Comparison of ENCODE assay signal across 29 cellular contexts in the genomic region with DNA sequence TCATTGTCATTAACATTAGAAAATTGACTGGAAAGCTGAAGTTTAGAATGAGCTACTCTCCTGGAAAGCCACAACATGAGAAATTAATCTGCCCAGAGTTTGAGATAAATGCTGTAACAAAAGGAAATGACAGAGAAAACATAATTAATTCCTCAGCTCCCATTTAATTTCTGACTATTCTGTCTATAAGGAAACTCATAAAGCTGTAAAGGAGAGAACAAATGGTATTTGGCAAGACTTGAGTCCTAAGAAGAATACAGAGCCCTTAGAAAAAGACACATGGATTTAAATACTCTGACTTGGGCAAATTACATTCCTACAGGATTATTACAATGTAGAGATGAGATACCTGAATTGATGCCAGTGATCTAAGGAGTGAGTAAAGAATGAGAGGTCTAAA.
"Had no signal": no experiment of that assay in that cellular context is flagged by ENCODE, and none has a peak within 500 bp of the region (broad histone marks: within the 10 kb centered on the region; RNA-seq: fewer than 3 reads in every experiment).

No MANE protein-coding gene starts in this region.

- H3K27me3 Mint-ChIP-seq: stimulated activated memory B cell treated with anti-CD40 and anti-IgM and Interleukin-4, amounts not matched to agents 10 μg/mL and 1 μg/mL and 100 μg/mL, for 72 hours; stimulated activated naive B cell treated with anti-CD40 and anti-IgM and Interleukin-4, amounts not matched to agents 10 μg/mL and 1 μg/mL and 100 μg/mL, for 72 hours; stimulated activated naive CD8-positive, alpha-beta T cell treated with anti-CD3 and anti-CD28 coated beads, Interleukin-15, amount 100 ng/mL, for 72 hours; stimulated activated naive CD8-positive, alpha-beta T cell treated with anti-CD3 and anti-CD28 coated beads, Interleukin-15, Interleukin-2, amounts not matched to agents 100 ng/mL and 50 ng/mL, for 24 hours; type B pancreatic cell had no signal

- H3K27me3 ChIP-seq: stomach, suprapubic skin, testis, thyroid gland, tibial artery, tibial nerve, transverse colon, upper lobe of left lung, upper lobe of right lung, uterus, vagina had no signal

- H3K36me3 ChIP-seq: stomach, suprapubic skin, thoracic aorta, thyroid gland, tibial artery, tibial nerve, transverse colon, upper lobe of left lung, upper lobe of right lung, uterus, vagina had no signal

- DNase-seq: stimulated activated CD4-positive, alpha-beta T cell treated with anti-CD3 and anti-CD28 coated beads, Interleukin-2, amount 100 ng/mL, for 48 hours; stimulated activated CD4-positive, alpha-beta T cell treated with anti-CD3 and anti-CD28 coated beads, Interleukin-4, amount 100 ng/mL, for 1 hour; stimulated activated CD4-positive, alpha-beta T cell treated with anti-CD3 and anti-CD28 coated beads, Interleukin-4, amount 100 ng/mL, for 24 hours; stimulated activated CD4-positive, alpha-beta T cell treated with anti-CD3 and anti-CD28 coated beads, Interleukin-4, amount 100 ng/mL, for 4 hours; stimulated activated CD8-positive, alpha-beta memory T cell treated with anti-CD3 and anti-CD28 coated beads, Interleukin-4, amount 100 ng/mL, for 48 hours; stimulated activated naive B cell treated with anti-CD40 and anti-IgM and Interleukin-4, amounts not matched to agents 10 μg/mL and 1 μg/mL and 100 μg/mL, for 72 hours; stimulated activated naive CD4-positive, alpha-beta T cell; stimulated activated naive CD4-positive, alpha-beta T cell treated with Interleukin-2 at 50 U/mL for 16 hours; stimulated activated naive CD8-positive, alpha-beta T cell treated with anti-CD3 and anti-CD28 coated beads, Interleukin-15, amount 100 ng/mL, for 72 hours; stimulated activated naive CD8-positive, alpha-beta T cell treated with anti-CD3 and anti-CD28 coated beads, Interleukin-15, Interleukin-2, amounts not matched to agents 100 U/mL and 50 U/mL, for 24 hours; stomach; substantia nigra; testis; thyroid gland; tibial artery; transverse colon; trophoblast cell; upper lobe of left lung; upper lobe of right lung; uterus had no signal

- H3K27ac Mint-ChIP-seq: stimulated activated effector memory CD8-positive, alpha-beta T cell treated with anti-CD3 and anti-CD28 coated beads, Interleukin-12 subunit alpha, Interleukin-12 subunit beta, amount 100 ng/mL, for 72 hours; stimulated activated memory B cell treated with anti-CD40 and anti-IgM and Interleukin-4, amounts not matched to agents 10 μg/mL and 1 μg/mL and 100 μg/mL, for 72 hours; stimulated activated naive B cell treated with anti-CD40 and anti-IgM and Interleukin-4, amounts not matched to agents 10 μg/mL and 1 μg/mL and 100 μg/mL, for 72 hours; stimulated activated naive CD8-positive, alpha-beta T cell treated with anti-CD3 and anti-CD28 coated beads, Interleukin-15, amount 100 ng/mL, for 72 hours; stimulated activated naive CD8-positive, alpha-beta T cell treated with anti-CD3 and anti-CD28 coated beads, Interleukin-15, Interleukin-2, amounts not matched to agents 100 ng/mL and 50 ng/mL, for 24 hours; type B pancreatic cell had no signal

- H3K9me3 Mint-ChIP-seq: stimulated activated memory B cell treated with anti-CD40 and anti-IgM and Interleukin-4, amounts not matched to agents 10 μg/mL and 1 μg/mL and 100 μg/mL, for 72 hours; stimulated activated naive B cell treated with anti-CD40 and anti-IgM and Interleukin-4, amounts not matched to agents 10 μg/mL and 1 μg/mL and 100 μg/mL, for 72 hours; stimulated activated naive CD8-positive, alpha-beta T cell treated with anti-CD3 and anti-CD28 coated beads, Interleukin-15, amount 100 ng/mL, for 72 hours; stimulated activated naive CD8-positive, alpha-beta T cell treated with anti-CD3 and anti-CD28 coated beads, Interleukin-15, Interleukin-2, amounts not matched to agents 100 ng/mL and 50 ng/mL, for 24 hours; type B pancreatic cell had no signal

- H3K4me3 Mint-ChIP-seq: stimulated activated effector memory CD8-positive, alpha-beta T cell treated with anti-CD3 and anti-CD28 coated beads, Interleukin-12 subunit alpha, Interleukin-12 subunit beta, amount 100 ng/mL, for 72 hours; stimulated activated memory B cell treated with anti-CD40 and anti-IgM and Interleukin-4, amounts not matched to agents 10 μg/mL and 1 μg/mL and 100 μg/mL, for 72 hours; stimulated activated naive B cell treated with anti-CD40 and anti-IgM and Interleukin-4, amounts not matched to agents 10 μg/mL and 1 μg/mL and 100 μg/mL, for 72 hours; stimulated activated naive CD8-positive, alpha-beta T cell treated with anti-CD3 and anti-CD28 coated beads, Interleukin-15, amount 100 ng/mL, for 72 hours; stimulated activated naive CD8-positive, alpha-beta T cell treated with anti-CD3 and anti-CD28 coated beads, Interleukin-15, Interleukin-2, amounts not matched to agents 100 ng/mL and 50 ng/mL, for 24 hours; type B pancreatic cell had no signal

- H3K27ac ChIP-seq: stomach, suprapubic skin, testis, thoracic aorta, thyroid gland, tibial artery, tibial nerve, transverse colon, upper lobe of left lung, upper lobe of right lung, uterus, vagina had no signal

- H3K4me3 ChIP-seq: stomach, suprapubic skin, testis, thoracic aorta, thyroid gland, tibial artery, tibial nerve, transverse colon, upper lobe of left lung, upper lobe of right lung, uterus, vagina had no signal

- FAIRE-seq: urothelium cell line had no signal

- H3K9me3 ChIP-seq: stomach, suprapubic skin, testis, thoracic aorta, thyroid gland, tibial artery, tibial nerve, transverse colon, upper lobe of left lung, upper lobe of right lung, uterus, vagina had no signal

- ATAC-seq: stimulated activated effector memory CD8-positive, alpha-beta T cell treated with anti-CD3 and anti-CD28 coated beads, Interleukin-12 subunit alpha, Interleukin-12 subunit beta, amount 100 ng/mL, for 72 hours; stimulated activated memory B cell treated with anti-CD40 and anti-IgM and Interleukin-4, amounts not matched to agents 10 μg/mL and 1 μg/mL and 100 μg/mL, for 72 hours; stimulated activated naive B cell treated with anti-CD40 and anti-IgM and Interleukin-4, amounts not matched to agents 10 μg/mL and 1 μg/mL and 100 μg/mL, for 72 hours; stimulated activated naive CD8-positive, alpha-beta T cell treated with anti-CD3 and anti-CD28 coated beads, Interleukin-15, amount 100 ng/mL, for 72 hours; stimulated activated naive CD8-positive, alpha-beta T cell treated with anti-CD3 and anti-CD28 coated beads, Interleukin-15, Interleukin-2, amounts not matched to agents 100 U/mL and 50 U/mL, for 24 hours; upper lobe of right lung had no signal

- H3K4me1 ChIP-seq: stomach, suprapubic skin, testis, thyroid gland, tibial artery, tibial nerve, transverse colon, upper lobe of left lung, upper lobe of right lung, uterus, vagina had no signal

- H3K36me3 Mint-ChIP-seq: stimulated activated effector memory CD8-positive, alpha-beta T cell treated with anti-CD3 and anti-CD28 coated beads, Interleukin-12 subunit alpha, Interleukin-12 subunit beta, amount 100 ng/mL, for 72 hours; stimulated activated memory B cell treated with anti-CD40 and anti-IgM and Interleukin-4, amounts not matched to agents 10 μg/mL and 1 μg/mL and 100 μg/mL, for 72 hours; stimulated activated naive B cell treated with anti-CD40 and anti-IgM and Interleukin-4, amounts not matched to agents 10 μg/mL and 1 μg/mL and 100 μg/mL, for 72 hours; type B pancreatic cell had no signal

- H3K4me1 Mint-ChIP-seq: stimulated activated effector memory CD8-positive, alpha-beta T cell treated with anti-CD3 and anti-CD28 coated beads, Interleukin-12 subunit alpha, Interleukin-12 subunit beta, amount 100 ng/mL, for 72 hours; stimulated activated memory B cell treated with anti-CD40 and anti-IgM and Interleukin-4, amounts not matched to agents 10 μg/mL and 1 μg/mL and 100 μg/mL, for 72 hours; stimulated activated naive B cell treated with anti-CD40 and anti-IgM and Interleukin-4, amounts not matched to agents 10 μg/mL and 1 μg/mL and 100 μg/mL, for 72 hours; stimulated activated naive CD8-positive, alpha-beta T cell treated with anti-CD3 and anti-CD28 coated beads, Interleukin-15, amount 100 ng/mL, for 72 hours had no signal
